Comparison of ENCODE assay signal across 36 cellular contexts in the genomic region with DNA sequence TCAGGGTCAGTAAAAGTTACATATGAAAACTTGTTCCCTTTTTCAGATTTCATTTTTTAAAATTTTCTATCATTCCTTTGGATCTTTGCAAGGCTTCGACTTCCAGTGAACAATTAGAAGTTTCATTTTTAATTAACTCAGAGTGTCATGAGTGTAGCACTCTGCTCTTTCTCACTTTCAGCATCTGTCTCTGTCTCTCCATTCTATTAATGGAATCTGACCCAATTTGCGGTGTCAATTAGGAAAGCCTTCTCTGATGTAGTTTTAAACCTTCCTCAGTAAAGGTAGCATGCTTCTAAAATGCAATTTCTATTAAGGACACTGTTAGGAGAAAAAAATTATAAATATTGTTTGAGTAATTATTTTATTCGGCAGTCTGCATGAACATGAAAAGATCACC.
"Had no signal": no experiment of that assay in that cellular context is flagged by ENCODE, and none has a peak within 500 bp of the region (broad histone marks: within the 10 kb centered on the region; RNA-seq: fewer than 3 reads in every experiment).

No MANE protein-coding gene starts in this region.

- H3K4me1 ChIP-seq: adrenal gland, Peyer's patch had no signal

- H3K9me3 ChIP-seq: adrenal gland, Peyer's patch had no signal

- H3K27ac Mint-ChIP-seq: activated B cell treated with CpG ODN at 0.5 μM for 24 hours; activated CD4-positive, alpha-beta memory T cell treated with anti-CD3 and anti-CD28 coated beads for 36 hours; activated naive CD8-positive, alpha-beta T cell treated with anti-CD3 and anti-CD28 coated beads, Interleukin-2, amount 10 ng/mL, durations not matched to agents 7 days and 5 days; activated T-helper 1 cell treated with anti-CD3 and anti-CD28 coated beads, Interleukin-12 subunit alpha, Interleukin-12 subunit beta, Interleukin-2, Interleukin-4 antibody, amounts not matched to agents 30 ng/mL and 10 ng/mL and 1 ng/mL, durations not matched to agents 14 hours and 24 hours and 36 hours had no signal

- H3K27me3 Mint-ChIP-seq: activated B cell treated with CpG ODN at 0.5 μM for 24 hours; activated CD4-positive, alpha-beta memory T cell treated with anti-CD3 and anti-CD28 coated beads for 36 hours; activated naive CD8-positive, alpha-beta T cell treated with anti-CD3 and anti-CD28 coated beads, Interleukin-2, amount 10 ng/mL, durations not matched to agents 7 days and 5 days had no signal

- H3K4me3 ChIP-seq: adrenal gland, K562, Peyer's patch had no signal

- H3K4me3 Mint-ChIP-seq: activated B cell treated with CpG ODN at 0.5 μM for 24 hours; activated CD4-positive, alpha-beta memory T cell treated with anti-CD3 and anti-CD28 coated beads for 36 hours; activated naive CD4-positive, alpha-beta T cell treated with anti-CD3 and anti-CD28 coated beads for 36 hours; activated naive CD8-positive, alpha-beta T cell treated with anti-CD3 and anti-CD28 coated beads, Interleukin-2, amount 10 ng/mL, durations not matched to agents 7 days and 5 days; activated T-cell treated with anti-CD3 and anti-CD28 coated beads, Interleukin-2, amount 50 U/mL, for 4 hours; activated T-helper 1 cell treated with anti-CD3 and anti-CD28 coated beads, Interleukin-12 subunit alpha, Interleukin-12 subunit beta, Interleukin-2, Interleukin-4 antibody, amounts not matched to agents 30 ng/mL and 10 ng/mL and 1 ng/mL, durations not matched to agents 14 hours and 24 hours and 36 hours; brain had no signal

- H3K9me3 Mint-ChIP-seq: activated B cell treated with CpG ODN at 0.5 μM for 24 hours; activated CD4-positive, alpha-beta memory T cell treated with anti-CD3 and anti-CD28 coated beads for 36 hours; activated naive CD4-positive, alpha-beta T cell treated with anti-CD3 and anti-CD28 coated beads for 36 hours; activated T-cell treated with anti-CD3 and anti-CD28 coated beads, Interleukin-2, amount 50 U/mL, for 4 hours; activated T-helper 1 cell treated with anti-CD3 and anti-CD28 coated beads, Interleukin-12 subunit alpha, Interleukin-12 subunit beta, Interleukin-2, Interleukin-4 antibody, amounts not matched to agents 30 ng/mL and 10 ng/mL and 1 ng/mL, durations not matched to agents 14 hours and 24 hours and 36 hours had no signal

- DNase-seq: activated B cell treated with CpG ODN at 0.5 μM for 24 hours; activated CD4-positive, alpha-beta memory T cell treated with anti-CD3 and anti-CD28 coated beads for 36 hours; activated CD4-positive, alpha-beta T cell treated with anti-CD3 and anti-CD28 coated beads for 4 hours; activated CD4-positive, alpha-beta T cell treated with anti-CD3 and anti-CD28 coated beads, Interleukin-2, amount 50 U/mL, for 1 hour; activated CD4-positive, CD25-positive, alpha-beta regulatory T cell treated with anti-CD3 and anti-CD28 coated beads, Interleukin-2, amount 50 U/mL, for 72 hours; activated CD8-positive, alpha-beta memory T cell treated with anti-CD3 and anti-CD28 coated beads, Interleukin-2, amount 50 U/mL, for 4 hours; activated gamma-delta T cell treated with Interleukin-2 at 50 U/mL for 16 hours; activated naive CD4-positive, alpha-beta T cell treated with anti-CD3 and anti-CD28 coated beads for 36 hours; activated naive CD8-positive, alpha-beta T cell treated with anti-CD3 and anti-CD28 coated beads, Interleukin-2, amount 10 ng/mL, durations not matched to agents 7 days and 5 days; activated T-cell treated with anti-CD3 and anti-CD28 coated beads for 4 hours; activated T-cell treated with anti-CD3 and anti-CD28 coated beads, Interleukin-2, amount 50 U/mL, for 4 hours; adrenal gland; caudate nucleus; Karpas-422; NCI-H1048; NCI-H1105 treated with DMSO at 0.1 percent for 48 hours; NCI-H1436; NCI-H1694; NCI-H1930; NCI-H2081 treated with DMSO at 0.1 percent for 48 hours; NCI-H226; NCI-H446 treated with DMSO at 0.1 percent for 48 hours; NCI-H524; NCI-H69; NCI-H82; PC-3; Peyer's patch; RPMI8226; SIG-M5; SW 1271; T-helper 1 cell; T-helper 2 cell; T-helper 9 cell had no signal

- H3K27ac ChIP-seq: adrenal gland, Peyer's patch had no signal

- ATAC-seq: activated T-cell treated with anti-CD3 and anti-CD28 coated beads, Interleukin-2, amount 50 U/mL, for 4 hours; K562; PC-3 had no signal

- H3K36me3 ChIP-seq: adrenal gland had no signal

- H3K27me3 ChIP-seq: adrenal gland, Peyer's patch had no signal
